ENCODE assay signal across 17 cellular contexts in genomic region chr5:92147263-92147662, GRCh38.
DNase-seq lines count a peak whose midpoint lies in the region; ATAC-seq, FAIRE-seq and TF ChIP-seq lines count a peak whose summit lies in the region.
"Had no signal": no experiment of that assay in that cellular context is flagged by ENCODE, and none has a peak within 500 bp of the region (broad histone marks: within the 10 kb centered on the region; RNA-seq: fewer than 3 reads in every experiment).

No MANE protein-coding gene starts in this region.

- no peaks in the 10 kb centered on the region for H3K4me1 ChIP-seq in HepG2 (ENCODE audit: insufficient read depth, low read length)
- no peaks in the 10 kb centered on the region for H3K4me1 ChIP-seq in right lobe of liver
- H3K4me1 ChIP-seq in aorta (ENCODE audit: control insufficient read depth in 1 of 2, insufficient read depth in 2 of 2, low read length in 2 of 2): no peaks in the 10 kb centered on the region
- no peaks in the 10 kb centered on the region for H3K4me1 ChIP-seq in heart right ventricle
- H3K4me1 ChIP-seq: Peyer's patch had no signal

- no peak overlapping the region for H3K9ac ChIP-seq in HepG2 (ENCODE audit: insufficient read depth, low read depth, low read length)
- H3K9ac ChIP-seq: GM23248 had no signal

- POLR2A ChIA-PET in HepG2 (lab: Yijun Ruan, JAX): no interaction called here

- no TSS peak for BruUV-seq in HepG2 (replicated peaks; lab: Mats Ljungman, UMichigan)

- in situ Hi-C loops in HepG2 (cut with HindIII; ENCODE audit: extremely low pct_ligation_motif_present, low pct_unique_long_range_greater_than_20kb): no loop called here

- H3K4me3 ChIP-seq in HepG2 (replicated peaks in 1 of 3; ENCODE audit: insufficient read depth in 1 of 3, low read depth in 2 of 3, low read length in 3 of 3) (no peak overlapping the region), right lobe of liver (no peak overlapping the region), aorta (ENCODE audit: low read length in 2 of 2) (no peak overlapping the region), heart right ventricle (no peak overlapping the region)
- H3K4me3 ChIP-seq: GM23248, Peyer's patch had no signal

- DNase-seq in HepG2 (ENCODE audit: low spot score) (no peak), right lobe of liver (no peak), NCI-H748 treated with DMSO at 0.1 percent for 48 hours (lab: John Stamatoyannopoulos, UW) (peak; percentile 94), left kidney (ENCODE audit: low read depth, low spot score) (peak; percentile 66), aorta (no peak), heart right ventricle (no peak), AML-193 (lab: John Stamatoyannopoulos, UW) (no peak)
- DNase-seq: 8988T, C1 segment of cervical spinal cord, GM23248, KG1, NCI-H1436, NCI-H510A treated with DMSO at 0.1 percent for 48 hours, Peyer's patch, Right ventricle myocardium superior had no signal

- no peaks in the 10 kb centered on the region for H3K9me3 ChIP-seq in HepG2 (ENCODE audit: low read length)
- H3K9me3 ChIP-seq in right lobe of liver: no peaks in the 10 kb centered on the region
- H3K9me3 ChIP-seq in aorta (ENCODE audit: control insufficient read depth, low read length): no peaks in the 10 kb centered on the region
- H3K9me3 ChIP-seq in heart right ventricle: no peaks in the 10 kb centered on the region
- H3K9me3 ChIP-seq: Peyer's patch had no signal

- TF ChIP-seq EP300 in HepG2 (IDR thresholded peaks at IDR 0.05; ENCODE audit: low read depth in 2 of 2, low read length in 2 of 2) (no peak), HepG2 (CRISPR knock-in tag; IDR thresholded peaks at IDR 0.05; ENCODE audit: borderline replicate concordance) (no peak)

- no peaks in the 10 kb centered on the region for H3K79me2 ChIP-seq in HepG2 (ENCODE audit: insufficient read depth, low read length)

- no peak overlapping the region for H3K4me2 ChIP-seq in HepG2 (ENCODE audit: low read depth, low read length)

- no peak overlapping the region for H2AFZ ChIP-seq in HepG2 (ENCODE audit: low read length)
- H2AFZ ChIP-seq: GM23248 had no signal

- WGBS in HepG2 (ENCODE audit: low lambda C conversion rate): 8% methylated on average over 3 of the region's 3 CpGs
- 44% methylated on average over 3 of the region's 3 CpGs for WGBS in right lobe of liver (ENCODE audit: insufficient coverage, low coverage, low lambda C conversion rate, missing lambda C conversion rate)
- 42 to 44% methylated on average over 3 of the region's 3 CpGs for WGBS in aorta, 2 donors
- 80% methylated on average over 3 of the region's 3 CpGs for WGBS in heart right ventricle, 2 donors

- intact Hi-C loops in HepG2 (cut with micrococcal nuclease; ENCODE audit: unreplicated experiment) (no loop called here), right lobe of liver (cut with DNase I) (no loop called here), aorta (cut with DNase I) (no loop called here), heart right ventricle (cut with DNase I) (no loop called here)

- no peak overlapping the region for H3K27ac ChIP-seq in HepG2 (ENCODE audit: extremely low read length, insufficient read depth, low read length)
- H3K27ac ChIP-seq in right lobe of liver: no peak overlapping the region
- H3K27ac ChIP-seq in aorta (ENCODE audit: low read depth in 1 of 2, low read length in 2 of 2): no peak overlapping the region
- no peak overlapping the region for H3K27ac ChIP-seq in heart right ventricle
- H3K27ac ChIP-seq: GM23248, Peyer's patch had no signal

- H3K27me3 ChIP-seq in HepG2 (ENCODE audit: control insufficient read depth in 1 of 2, insufficient read depth in 2 of 2, low read length in 2 of 2) (no peaks in the 10 kb centered on the region), right lobe of liver (no peaks in the 10 kb centered on the region), aorta (ENCODE audit: control insufficient read depth in 1 of 2, insufficient read depth in 2 of 2, low read length in 1 of 2) (no peaks in the 10 kb centered on the region), heart right ventricle (no peaks in the 10 kb centered on the region)
- H3K27me3 ChIP-seq: Peyer's patch had no signal

- no peaks in the 10 kb centered on the region for H4K20me1 ChIP-seq in HepG2 (ENCODE audit: insufficient read depth, low read length)

- TF ChIP-seq CTCF in HepG2 (CRISPR knock-in tag; IDR thresholded peaks at IDR 0.05) (no peak), right lobe of liver (IDR thresholded peaks at IDR 0.05) (no peak), heart right ventricle (IDR thresholded peaks at IDR 0.05) (no peak)

- no peak for FAIRE-seq in HepG2 (lab: Jason Lieb, UNC)

- CTCF ChIA-PET in HepG2 (lab: Yijun Ruan, JAX; ENCODE audit: low intra/inter-chr PET ratio, low total read pairs): no interaction called here

- TF ChIP-seq POLR2A in HepG2 (IDR thresholded peaks at IDR 0.05; ENCODE audit: insufficient read depth in 1 of 2, low read depth in 2 of 2, low read length in 2 of 2) (no peak), right lobe of liver (IDR thresholded peaks at IDR 0.05) (no peak)

- ATAC-seq in HepG2 (peak; percentile 67), right lobe of liver (no peak), aorta (ENCODE audit: low FRiP score) (peak; percentile 28), heart right ventricle (no peak), HG03095 (IDR thresholded peaks at IDR 0.05; ENCODE audit: unreplicated experiment) (no peak)
- ATAC-seq: SK-N-SH treated with all-trans-retinoic acid at 6 μM for 48 hours had no signal

- no peak for TF ChIP-seq RAD21 in HepG2 (CRISPR knock-in tag; IDR thresholded peaks at IDR 0.05)

- H3K36me3 ChIP-seq in HepG2 (replicated peaks in 1 of 2; ENCODE audit: control insufficient read depth in 1 of 2, insufficient read depth in 2 of 2, low read length in 2 of 2): no peaks in the 10 kb centered on the region
- no peaks in the 10 kb centered on the region for H3K36me3 ChIP-seq in right lobe of liver
- H3K36me3 ChIP-seq in aorta (ENCODE audit: control insufficient read depth in 1 of 2, insufficient read depth in 2 of 2, low read length in 1 of 2): no peaks in the 10 kb centered on the region
- H3K36me3 ChIP-seq in heart right ventricle: no peaks in the 10 kb centered on the region
- H3K36me3 ChIP-seq: Peyer's patch had no signal

TF ChIP-seq in HepG2, 621 proteins besides CTCF, POLR2A, EP300 and RAD21:
- TF ChIP-seq CBX2 (IDR thresholded peaks at IDR 0.05; ENCODE audit: low read depth, low read length) (no peak), CBX2 (CRISPR knock-in tag; IDR thresholded peaks at IDR 0.05; ENCODE audit: low read depth) (no peak), TFE3 (CRISPR knock-in tag; IDR thresholded peaks at IDR 0.05) (no peak), RARA (CRISPR knock-in tag; IDR thresholded peaks at IDR 0.05) (0 out of 2 replicates have a peak, but pooled peaks have one; percentile 11), NFKB2 (CRISPR knock-in tag; IDR thresholded peaks at IDR 0.05; ENCODE audit: borderline replicate concordance) (no peak)

Comparison
In these comparisons a context has a peak if more than half of its experiments do, and no peak if none do; other contexts are left out.
1. ATAC-seq: peak in HepG2 (single experiment) and aorta (single experiment); none in right lobe of liver (0 of 4), heart right ventricle (0 of 8) and HG03095 (single experiment).
2. DNase-seq: peak in NCI-H748 treated with DMSO at 0.1 percent for 48 hours (single experiment) and left kidney (single experiment); none in HepG2 (single experiment), right lobe of liver (0 of 3), aorta (0 of 2), heart right ventricle (0 of 2) and AML-193 (0 of 2).